In the genomic region with DNA sequence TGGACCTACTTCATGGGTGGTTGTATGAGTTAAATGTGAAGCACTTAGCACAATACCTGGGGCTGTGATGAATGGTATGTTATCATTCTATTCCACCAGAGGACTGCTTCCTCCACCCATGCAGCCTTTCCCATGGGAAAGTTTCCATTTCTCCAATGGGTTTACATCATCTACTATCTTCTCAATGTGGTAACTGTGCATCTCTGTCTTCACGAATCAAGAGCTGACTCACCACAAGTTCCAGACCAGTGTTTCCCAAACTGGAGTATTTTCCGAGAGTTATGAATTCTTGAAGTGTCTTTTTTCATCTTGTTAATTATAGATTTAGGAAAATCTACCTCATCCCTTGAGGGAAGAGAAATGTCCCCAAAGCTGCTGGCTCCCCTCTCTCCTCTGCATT, we compare ENCODE assay signal across 26 cellular contexts.
"Had no signal": no experiment of that assay in that cellular context is flagged by ENCODE, and none has a peak within 500 bp of the region (broad histone marks: within the 10 kb centered on the region; RNA-seq: fewer than 3 reads in every experiment).

No MANE protein-coding gene starts in this region.

- H3K27ac ChIP-seq: cardiac muscle cell, colonic mucosa, epithelial cell of prostate, esophagus squamous epithelium, gastrocnemius medialis, hepatocyte, neural progenitor cell, parathyroid adenoma, psoas muscle, spleen, testis, transverse colon had no signal

- H3K4me2 ChIP-seq: hepatocyte, neural progenitor cell had no signal

- H3K79me2 ChIP-seq: hepatocyte, parathyroid adenoma had no signal

- H3K9me3 ChIP-seq: colonic mucosa, esophagus squamous epithelium, gastrocnemius medialis, psoas muscle, testis, transverse colon had no signal

- DNase-seq: activated CD4-positive, alpha-beta T cell treated with anti-CD3 and anti-CD28 coated beads for 4 hours; activated CD4-positive, alpha-beta T cell treated with anti-CD3 and anti-CD28 coated beads, Interleukin-2, amount 50 U/mL, for 4 hours; activated CD4-positive, CD25-positive, alpha-beta regulatory T cell; activated CD8-positive, alpha-beta memory T cell treated with anti-CD3 and anti-CD28 coated beads for 24 hours; activated effector memory CD4-positive, alpha-beta T cell treated with Interleukin-2 at 50 U/mL for 16 hours; activated naive CD4-positive, alpha-beta T cell treated with Interleukin-2 at 50 U/mL for 16 hours; aorta; cerebellar nuclear complex; colonic mucosa; effector CD8-positive, alpha-beta T cell; esophagus squamous epithelium; gastrocnemius medialis; kidney; midbrain; naive thymus-derived CD8-positive, alpha-beta T cell; psoas muscle; spleen; stimulated activated naive CD4-positive, alpha-beta T cell treated with Interleukin-2 at 50 U/mL for 16 hours; T-helper 1 cell; testis; transverse colon had no signal

- H2AFZ ChIP-seq: hepatocyte, neural progenitor cell, parathyroid adenoma had no signal

- H3K27me3 ChIP-seq: cardiac muscle cell, colonic mucosa, esophagus squamous epithelium, gastrocnemius medialis, hepatocyte, neural progenitor cell, testis, transverse colon had no signal

- H3K4me3 ChIP-seq: cardiac muscle cell, colonic mucosa, esophagus squamous epithelium, gastrocnemius medialis, hepatocyte, neural progenitor cell, psoas muscle, spleen, testis, transverse colon had no signal

- H3K9ac ChIP-seq: neural progenitor cell, parathyroid adenoma had no signal

- H3K4me1 ChIP-seq: colonic mucosa, gastrocnemius medialis, neural progenitor cell, parathyroid adenoma, psoas muscle, spleen, testis, transverse colon had no signal

- H3K36me3 ChIP-seq: cardiac muscle cell, colonic mucosa, gastrocnemius medialis, neural progenitor cell, spleen, transverse colon had no signal
